27 cellular contexts compared by ENCODE assay signal in the genomic region with DNA sequence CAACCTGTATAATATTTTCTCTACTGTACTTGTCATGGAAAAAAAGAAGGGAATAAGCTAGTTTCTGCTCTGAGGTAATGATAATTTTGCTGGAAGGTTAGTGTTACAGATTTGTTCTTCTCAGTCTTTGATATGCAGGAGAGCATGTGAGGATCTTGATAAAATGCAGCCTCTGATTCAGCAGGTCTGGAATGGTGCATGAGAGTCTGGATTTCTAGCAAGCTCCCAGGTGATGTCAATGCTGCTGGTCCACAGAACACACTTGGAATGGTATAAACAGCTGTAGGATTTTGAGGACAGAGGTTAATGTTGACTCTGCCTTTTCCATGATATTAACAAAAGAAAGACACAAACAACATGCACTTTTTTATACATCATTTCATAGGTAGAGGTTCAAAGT.
"Had no signal": no experiment of that assay in that cellular context is flagged by ENCODE, and none has a peak within 500 bp of the region (broad histone marks: within the 10 kb centered on the region; RNA-seq: fewer than 3 reads in every experiment).

No MANE protein-coding gene starts in this region.

- H3K4me1 ChIP-seq: spleen, testis had no signal

- H3K9me3 ChIP-seq: sigmoid colon, spleen, testis, vagina had no signal

- H3K9me3 Mint-ChIP-seq: activated CD4-positive, alpha-beta T cell treated with anti-CD3 and anti-CD28 coated beads, Interleukin-2, amount 10 ng/mL, durations not matched to agents 7 days and 5 days; activated CD8-positive, alpha-beta T cell treated with anti-CD3 and anti-CD28 coated beads for 36 hours; activated naive CD4-positive, alpha-beta T cell treated with anti-CD3 and anti-CD28 coated beads, Interleukin-2, amount 50 U/mL, for 24 hours; endodermal cell; memory B cell; naive thymus-derived CD4-positive, alpha-beta T cell; T-cell; T-helper 2 cell treated with Interferon-gamma antibody and Interleukin-4, amounts not matched to agents 5 μg/mL and 100 μg/mL, for 36 hours; type B pancreatic cell had no signal

- H3K27ac ChIP-seq: neural progenitor cell, sigmoid colon, spleen, testis, vagina, VCaP had no signal

- H3K36me3 ChIP-seq: neural progenitor cell, sigmoid colon, spleen, vagina had no signal

- H3K4me3 Mint-ChIP-seq: activated CD4-positive, alpha-beta T cell treated with anti-CD3 and anti-CD28 coated beads, Interleukin-2, amount 10 ng/mL, durations not matched to agents 7 days and 5 days; activated CD8-positive, alpha-beta memory T cell treated with anti-CD3 and anti-CD28 coated beads, Interleukin-2, amount 10 ng/mL, durations not matched to agents 7 days and 5 days; activated CD8-positive, alpha-beta T cell treated with anti-CD3 and anti-CD28 coated beads for 36 hours; activated naive CD4-positive, alpha-beta T cell treated with anti-CD3 and anti-CD28 coated beads, Interleukin-2, amount 50 U/mL, for 24 hours; endodermal cell; memory B cell; naive thymus-derived CD4-positive, alpha-beta T cell; neural progenitor cell; T-cell; T-helper 2 cell treated with Interferon-gamma antibody and Interleukin-4, amounts not matched to agents 5 μg/mL and 100 μg/mL, for 36 hours; type B pancreatic cell had no signal

- DNase-seq: activated CD4-positive, alpha-beta T cell treated with anti-CD3 and anti-CD28 coated beads, Interleukin-2, amount 10 ng/mL, durations not matched to agents 7 days and 5 days; activated CD4-positive, CD25-positive, alpha-beta regulatory T cell treated with anti-CD3 and anti-CD28 coated beads, Interleukin-2, amount 50 U/mL, for 72 hours; activated CD8-positive, alpha-beta memory T cell treated with anti-CD3 and anti-CD28 coated beads, Interleukin-2, amount 10 ng/mL, durations not matched to agents 7 days and 5 days; activated CD8-positive, alpha-beta T cell treated with anti-CD3 and anti-CD28 coated beads for 36 hours; activated gamma-delta T cell treated with Interleukin-2 at 50 U/mL for 16 hours; activated T-cell treated with anti-CD3 and anti-CD28 coated beads, Interleukin-2, amount 50 U/mL, for 1 hour; aorta; cortex of kidney; endodermal cell; foreskin fibroblast; left ventricle myocardium superior; naive thymus-derived CD4-positive, alpha-beta T cell; retina; sigmoid colon; spleen; stimulated activated CD4-positive, alpha-beta T cell treated with anti-CD3 and anti-CD28 coated beads, Interleukin-4, amount 100 ng/mL, for 1 hour; stimulated activated naive CD4-positive, alpha-beta T cell; T-cell; testis had no signal

- H3K27me3 ChIP-seq: neural progenitor cell, sigmoid colon, testis, vagina had no signal

- H3K4me1 Mint-ChIP-seq: activated CD4-positive, alpha-beta T cell treated with anti-CD3 and anti-CD28 coated beads, Interleukin-2, amount 10 ng/mL, durations not matched to agents 7 days and 5 days; activated CD8-positive, alpha-beta memory T cell treated with anti-CD3 and anti-CD28 coated beads, Interleukin-2, amount 10 ng/mL, durations not matched to agents 7 days and 5 days; activated naive CD4-positive, alpha-beta T cell treated with anti-CD3 and anti-CD28 coated beads, Interleukin-2, amount 50 U/mL, for 24 hours; memory B cell; naive thymus-derived CD4-positive, alpha-beta T cell; T-cell had no signal

- H3K27me3 Mint-ChIP-seq: progenitor cell of endocrine pancreas, type B pancreatic cell had no signal

- H3K36me3 Mint-ChIP-seq: activated CD8-positive, alpha-beta memory T cell treated with anti-CD3 and anti-CD28 coated beads, Interleukin-2, amount 10 ng/mL, durations not matched to agents 7 days and 5 days; activated naive CD4-positive, alpha-beta T cell treated with anti-CD3 and anti-CD28 coated beads, Interleukin-2, amount 50 U/mL, for 24 hours; memory B cell; naive thymus-derived CD4-positive, alpha-beta T cell; neural progenitor cell; T-cell; type B pancreatic cell had no signal

- H3K27ac Mint-ChIP-seq: activated CD4-positive, alpha-beta T cell treated with anti-CD3 and anti-CD28 coated beads, Interleukin-2, amount 10 ng/mL, durations not matched to agents 7 days and 5 days; activated CD8-positive, alpha-beta memory T cell treated with anti-CD3 and anti-CD28 coated beads, Interleukin-2, amount 10 ng/mL, durations not matched to agents 7 days and 5 days; activated CD8-positive, alpha-beta T cell treated with anti-CD3 and anti-CD28 coated beads for 36 hours; activated naive CD4-positive, alpha-beta T cell treated with anti-CD3 and anti-CD28 coated beads, Interleukin-2, amount 50 U/mL, for 24 hours; endodermal cell; memory B cell; neural progenitor cell; progenitor cell of endocrine pancreas; T-cell; T-helper 2 cell treated with Interferon-gamma antibody and Interleukin-4, amounts not matched to agents 5 μg/mL and 100 μg/mL, for 36 hours; type B pancreatic cell had no signal

- H3K4me3 ChIP-seq: neural progenitor cell, sigmoid colon, spleen, testis, vagina had no signal
